ENCODE assay signal across 1 cellular context in genomic region chr15:44536298-44536961, GRCh38.
TF ChIP-seq lines count a peak whose summit lies in the region.

No MANE protein-coding gene starts in this region.

TF ChIP-seq in GM12878, 131 proteins besides CTCF, POLR2A, EP300 and RAD21 (continued from another document and continues in another):
- TF ChIP-seq E2F8 (IDR thresholded peaks at IDR 0.05; ENCODE audit: low read depth, partially characterized antibody) (no peak), NFYA (IDR thresholded peaks at IDR 0.05; ENCODE audit: borderline replicate concordance, low read depth, low read length) (no peak), SUZ12 (IDR thresholded peaks at IDR 0.05; ENCODE audit: unreplicated experiment) (no peak), EED (IDR thresholded peaks at IDR 0.05; ENCODE audit: low read depth) (peak; percentile 15; the same call in 1 of the 2 replicates), ZBED1 (IDR thresholded peaks at IDR 0.05; ENCODE audit: borderline replicate concordance) (peak; percentile 30; the same call in 1 of the 2 replicates), CHD4 (IDR thresholded peaks at IDR 0.05) (no peak), RELA (IDR thresholded peaks at IDR 0.05; ENCODE audit: borderline replicate concordance, partially characterized antibody) (no peak), GATAD2B (conservative IDR thresholded peaks at IDR 0.05; ENCODE audit: low read depth) (peak; percentile 74), KDM1A (IDR thresholded peaks at IDR 0.05; ENCODE audit: borderline replicate concordance) (no peak), ZNF687 (IDR thresholded peaks at IDR 0.05) (peak; percentile 20; the same call in 1 of the 2 replicates), MXI1 (IDR thresholded peaks at IDR 0.05; ENCODE audit: low read depth, low read length) (0 out of 2 replicates have a peak, but pooled peaks have one; percentile 23), WRNIP1 (IDR thresholded peaks at IDR 0.05; ENCODE audit: borderline replicate concordance, low read depth, low read length) (no peak), PRDM15 (CRISPR knock-in tag; IDR thresholded peaks at IDR 0.05) (no peak), ATF7 (IDR thresholded peaks at IDR 0.05; ENCODE audit: low read depth) (no peak), IKZF1 (conservative IDR thresholded peaks at IDR 0.05) (peak; percentile 13), BCLAF1 (IDR thresholded peaks at IDR 0.05) (no peak), PAX8 (IDR thresholded peaks at IDR 0.05) (no peak), RCOR1 (conservative IDR thresholded peaks at IDR 0.05; ENCODE audit: low read depth, low read length) (no peak), SRF (IDR thresholded peaks at IDR 0.05; ENCODE audit: low read depth in 2 of 2, low read length in 2 of 2) (0 out of 4 replicates have a peak, but pooled peaks of 1 of the 2 experiments have one; percentile 44), RBBP5 (conservative IDR thresholded peaks at IDR 0.05) (no peak), POLR2AphosphoS5 (IDR thresholded peaks at IDR 0.05; ENCODE audit: low read length) (peak; percentile 65; the same call in 1 of the 2 replicates), MEF2B (IDR thresholded peaks at IDR 0.05; ENCODE audit: partially characterized antibody, poor library complexity, severe bottlenecking) (no peak), CBX5 (IDR thresholded peaks at IDR 0.05; ENCODE audit: low read depth) (no peak), FOXM1 (IDR thresholded peaks at IDR 0.05; ENCODE audit: low read depth, low read length) (no peak), ZBTB33 (IDR thresholded peaks at IDR 0.05) (no peak), ATF2 (IDR thresholded peaks at IDR 0.05; ENCODE audit: low read length) (no peak), HSF1 (IDR thresholded peaks at IDR 0.05; ENCODE audit: low read depth, low read length) (0 out of 2 replicates have a peak, but pooled peaks have one; percentile 31), HCFC1 (IDR thresholded peaks at IDR 0.05; ENCODE audit: low read length) (no peak), IRF5 (IDR thresholded peaks at IDR 0.05; ENCODE audit: borderline replicate concordance) (no peak), CREM (IDR thresholded peaks at IDR 0.05; ENCODE audit: low read depth) (peak; percentile 9; the same call in 1 of the 2 replicates), CREB1 (IDR thresholded peaks at IDR 0.05; ENCODE audit: low read depth) (no peak), SIX5 (IDR thresholded peaks at IDR 0.05; ENCODE audit: low read depth, low read length, severe bottlenecking) (no peak), STAT1 (conservative IDR thresholded peaks at IDR 0.05) (no peak), RELB (IDR thresholded peaks at IDR 0.05; ENCODE audit: low read depth) (no peak), STAT3 (IDR thresholded peaks at IDR 0.05; ENCODE audit: low read depth, low read length) (no peak), MTA2 (IDR thresholded peaks at IDR 0.05; ENCODE audit: low read depth) (no peak), TCF7 (IDR thresholded peaks at IDR 0.05; ENCODE audit: borderline replicate concordance) (no peak), ZNF274 (IDR thresholded peaks at IDR 0.05; ENCODE audit: insufficient read depth, insufficient read length) (no peak), KAT2A (conservative IDR thresholded peaks at IDR 0.05; ENCODE audit: control insufficient read depth, low read depth, low read length) (no peak)
